ENCODE assay signal across 23 cellular contexts in the genomic region with DNA sequence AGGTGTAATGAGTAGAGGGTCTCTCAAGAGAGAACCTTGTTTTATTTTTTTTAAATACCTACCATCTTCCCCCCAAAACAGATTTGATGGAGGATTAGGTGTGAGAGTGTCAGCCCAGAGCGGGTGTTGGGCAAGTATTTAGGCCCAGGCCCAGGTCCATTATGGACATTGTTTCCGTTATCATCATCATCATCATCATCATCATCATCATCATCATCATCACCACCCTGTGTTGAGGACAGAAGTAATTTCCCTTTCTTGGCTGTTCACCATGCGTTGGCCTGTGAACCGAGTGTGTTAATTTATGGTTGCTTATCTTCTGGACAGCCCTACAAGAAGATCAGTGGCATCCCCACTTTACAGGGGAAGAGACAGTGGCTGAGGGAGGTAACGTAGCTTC. TPM values are rescaled to one million over a fixed set of nuclear protein-coding genes. Genes with fewer than 3 reads are reported as not detected.
"Had no signal": no experiment of that assay in that cellular context is flagged by ENCODE, and none has a peak within 500 bp of the region (broad histone marks: within the 10 kb centered on the region; RNA-seq: fewer than 3 reads in every experiment).

No MANE protein-coding gene starts in this region.

- H3K9me3 ChIP-seq: SJSA1 had no signal

- DNase-seq: KBM-7, MV-4-11, NCI-H1092, NCI-H1436, NCI-H187, NCI-H2029, NCI-H2081 treated with DMSO at 0.1 percent for 48 hours, NCI-H2171, NCI-H226, NCI-H446, NCI-H510A, NCI-H524 treated with DMSO at 0.1 percent for 48 hours, NCI-H69, NCI-H774, Right ventricle myocardium superior, RPMI8226, SIG-M5 had no signal

- H3K9me3 Mint-ChIP-seq: IgD-negative memory B cell had no signal

- H3K27ac ChIP-seq: SJSA1, SK-N-MC had no signal

- H3K27me3 ChIP-seq: SJSA1 had no signal

- H3K27me3 Mint-ChIP-seq: IgD-negative memory B cell had no signal

- H3K4me1 ChIP-seq: SJSA1 had no signal

- H3K4me3 Mint-ChIP-seq: IgD-negative memory B cell had no signal

- H3K4me3 ChIP-seq: SJSA1, SK-N-MC had no signal

RNA-seq across cellular contexts. Expression of a gene that starts 37.8 kb away (rescaled TPM):
- total RNA-seq: LHCN-M2, MCF 10A, SJSA1 had no signal

RNA-seq across cellular contexts. Expression of a gene that starts 56.3 kb away (rescaled TPM):
- total RNA-seq: HT1080, LHCN-M2, MCF 10A, SJSA1 had no signal
